Comparison of ENCODE assay signal across 1 cellular context in genomic region chr3:185403002-185403401, GRCh38.
TF ChIP-seq lines count a peak whose summit lies in the region.

No MANE protein-coding gene starts in this region.

TF ChIP-seq in SK-N-SH, 30 proteins besides CTCF, POLR2A, EP300 and RAD21 (continued from another document):
- TF ChIP-seq IRF3 (IDR thresholded peaks at IDR 0.05; ENCODE audit: low read depth, low read length) (no peak), TEAD4 (IDR thresholded peaks at IDR 0.05; ENCODE audit: borderline replicate concordance, insufficient read depth) (0 out of 2 replicates have a peak, but pooled peaks have one; percentile 21), EZH2phosphoT487 (IDR thresholded peaks at IDR 0.05; ENCODE audit: borderline replicate concordance, low read depth) (no peak), FOXJ3 (CRISPR knock-in tag; IDR thresholded peaks at IDR 0.05) (no peak), FOXM1 (IDR thresholded peaks at IDR 0.05; ENCODE audit: low read depth) (no peak), RXRA (IDR thresholded peaks at IDR 0.05; ENCODE audit: borderline replicate concordance, low read depth) (no peak), CHD2 (IDR thresholded peaks at IDR 0.05; ENCODE audit: low read length, partially characterized antibody) (peak; percentile 39), SIN3A (IDR thresholded peaks at IDR 0.05; ENCODE audit: borderline replicate concordance, low read depth, low read length) (no peak), RCOR1 (IDR thresholded peaks at IDR 0.05; ENCODE audit: low read length) (peak; percentile 83; the same call in 1 of the 2 replicates), MAX (IDR thresholded peaks at IDR 0.05; ENCODE audit: low read depth) (no peak), GATA2 (CRISPR knock-in tag; IDR thresholded peaks at IDR 0.05) (peak; percentile 65), RFX5 (IDR thresholded peaks at IDR 0.05; ENCODE audit: low read length) (no peak), PBX3 (IDR thresholded peaks at IDR 0.05) (no peak)
TF ChIP-seq in SK-N-SH: peak in this region for 4.
